In genomic region chr17:28042657-28042720, GRCh38 we compare ENCODE assay signal across 8 cellular contexts. TPM values are rescaled to one million over a fixed set of nuclear protein-coding genes. Genes with fewer than 3 reads are reported as not detected.
DNase-seq lines count a peak whose midpoint lies in the region; ATAC-seq, FAIRE-seq and TF ChIP-seq lines count a peak whose summit lies in the region.

Gene NLK (plus strand): TSS chr17:28042677. CDS start chr17:28042874, 197 bp downstream.

- H3K9me3 ChIP-seq in HUES64 (ENCODE audit: insufficient read depth, low read depth, low read length) (no peaks in the 10 kb centered on the region), astrocyte (ENCODE audit: insufficient read depth, low read depth, low read length) (no peaks in the 10 kb centered on the region), kidney (ENCODE audit: control insufficient read depth in 1 of 2, low read length in 2 of 2) (no peaks in the 10 kb centered on the region), stomach (no peaks in the 10 kb centered on the region)

- no peak for FAIRE-seq in astrocyte (lab: Jason Lieb, UNC)
- no peak for FAIRE-seq in kidney (lab: Jason Lieb, UNC)

- H3K36me3 Mint-ChIP-seq in astrocyte (ENCODE audit: low read depth, unreplicated experiment) = no peaks in the 10 kb centered on the region

- POLR2A ChIA-PET in HEK293T (lab: Yijun Ruan, JAX) = no interaction called here

- peak within 1 kb of the TSS; percentile 54 for H2AFZ ChIP-seq in astrocyte (ENCODE audit: low read depth, low read length)

- H3K4me1 ChIP-seq in HUES64 (ENCODE audit: insufficient read depth, low read length) = peaks cover 41% of the 10 kb centered on the region
- peaks cover 28% of the 10 kb centered on the region for H3K4me1 ChIP-seq in astrocyte (ENCODE audit: insufficient read depth, low read length)
- peaks cover 0 to 9% of the 10 kb centered on the region in 2 donors for H3K4me1 ChIP-seq in kidney (ENCODE audit: control insufficient read depth in 1 of 2, insufficient read depth in 1 of 2, low read depth in 1 of 2, low read length in 2 of 2)
- H3K4me1 ChIP-seq in stomach = peaks cover 27 to 55% (median 42%) of the 10 kb centered on the region in 4 donors

- H3K9me3 Mint-ChIP-seq in astrocyte (ENCODE audit: unreplicated experiment) = no peaks in the 10 kb centered on the region

- peak within 1 kb of the TSS; percentile 34 for H3K27ac Mint-ChIP-seq in astrocyte (ENCODE audit: unreplicated experiment)

- H3K27me3 Mint-ChIP-seq in astrocyte (ENCODE audit: low read depth, unreplicated experiment) = no peaks in the 10 kb centered on the region

- peaks cover 57% of the 10 kb centered on the region for H3K79me2 ChIP-seq in astrocyte (ENCODE audit: insufficient read depth, low read length)

- ATAC-seq in GM21529 (IDR thresholded peaks at IDR 0.05; ENCODE audit: unreplicated experiment) = no peak

- H3K4me3 Mint-ChIP-seq in astrocyte (ENCODE audit: unreplicated experiment) = peak within 1 kb of the TSS; percentile 90

- H3K27me3 ChIP-seq in HUES64 (ENCODE audit: insufficient read depth, low read length) = no peaks in the 10 kb centered on the region
- no peaks in the 10 kb centered on the region for H3K27me3 ChIP-seq in astrocyte (ENCODE audit: insufficient read depth, low read length)
- no peaks in the 10 kb centered on the region for H3K27me3 ChIP-seq in stomach

- DNase-seq in astrocyte (ENCODE audit: low read depth) = no peak
- no peak for DNase-seq in kidney
- DNase-seq in stomach = no peak
- DNase-seq in activated CD4-positive, CD25-positive, alpha-beta regulatory T cell treated with anti-CD3 and anti-CD28 coated beads, Interleukin-2, amount 50 U/mL, for 72 hours = no peak
- no peak for DNase-seq in HEK293T (ENCODE audit: extremely low spot score)
- DNase-seq in stimulated activated CD4-positive, alpha-beta T cell treated with anti-CD3 and anti-CD28 coated beads, Interleukin-1b, Interleukin-23, amount 100 ng/mL, for 48 hours = no peak

- H4K20me1 ChIP-seq in astrocyte (ENCODE audit: insufficient read depth, low read length) = peaks cover 51% of the 10 kb centered on the region

- H3K4me2 ChIP-seq in astrocyte (ENCODE audit: low read length) = peak within 1 kb of the TSS; percentile 92

- CTCF ChIA-PET in HEK293T (lab: Yijun Ruan, JAX) = no interaction called here

- TF ChIP-seq EP300 in stomach (IDR thresholded peaks at IDR 0.05) = no peak

- no peak for TF ChIP-seq POLR2A in stomach (IDR thresholded peaks at IDR 0.05)

- peak within 1 kb of the TSS; percentile 77 for H3K9ac ChIP-seq in HUES64 (ENCODE audit: low read depth, low read length)
- peak within 1 kb of the TSS; percentile 88 for H3K9ac ChIP-seq in astrocyte (ENCODE audit: low read length)
- peak within 1 kb of the TSS; percentile 52 to 53 for H3K9ac ChIP-seq in kidney (ENCODE audit: low read length in 2 of 2)

- H3K4me3 ChIP-seq in HUES64 (ENCODE audit: low read length) (peak within 1 kb of the TSS; percentile 91), astrocyte (ENCODE audit: insufficient read depth, low read depth, low read length) (peak within 1 kb of the TSS; percentile 79), kidney (ENCODE audit: low read length in 2 of 2) (peak within 1 kb of the TSS; percentile 60 to 74), stomach (peak within 1 kb of the TSS; percentile 92 to 99 (median 92))

- H3K27ac ChIP-seq in HUES64 (ENCODE audit: low read depth, low read length) = peak within 1 kb of the TSS; percentile 39; the same call in 1 of the 2 replicates
- H3K27ac ChIP-seq in astrocyte (ENCODE audit: low read depth, low read length) = peak within 1 kb of the TSS; percentile 69
- H3K27ac ChIP-seq in kidney (ENCODE audit: low read depth in 2 of 2, low read length in 2 of 2) = peak within 1 kb of the TSS; percentile 57 to 79
- peak within 1 kb of the TSS; percentile 94 to 97 (median 95) for H3K27ac ChIP-seq in stomach

- H3K36me3 ChIP-seq in HUES64 (ENCODE audit: insufficient read depth, low read length) = peaks cover 19% of the 10 kb centered on the region
- no peaks in the 10 kb centered on the region for H3K36me3 ChIP-seq in astrocyte (ENCODE audit: insufficient read depth, low read length)
- H3K36me3 ChIP-seq in kidney (ENCODE audit: control insufficient read depth in 1 of 2, insufficient read depth in 2 of 2, low read length in 2 of 2) = no peaks in the 10 kb centered on the region
- no peaks in the 10 kb centered on the region for H3K36me3 ChIP-seq in stomach

- TF ChIP-seq CTCF in astrocyte (IDR thresholded peaks at IDR 0.05; ENCODE audit: insufficient read depth, low read depth, low read length) (no peak), kidney (IDR thresholded peaks at IDR 0.05; ENCODE audit: borderline replicate concordance, extremely low read depth, insufficient read depth) (no peak), stomach (IDR thresholded peaks at IDR 0.05) (no peak)

- no CpG with 5 or more reads among the region's 1 CpG for whole genome bisulfite sequencing in HUES64
- 69 to 88% (median 85%) methylated on average over 1 of the region's 1 CpG for WGBS in stomach, 5 donors

- H3K4me1 Mint-ChIP-seq in astrocyte (ENCODE audit: low read depth, unreplicated experiment) = peaks cover 23% of the 10 kb centered on the region

- intact Hi-C loops in kidney (cut with DNase I) (no loop called here), stomach (cut with DNase I; ENCODE audit: low total_unique reads) (no loop called here)

TF ChIP-seq in HEK293T, 16 proteins besides CTCF, POLR2A, EP300 and RAD21:
- no peak for TF ChIP-seq ARNT (IDR thresholded peaks at IDR 0.05)
- no peak for TF ChIP-seq TARDBP (IDR thresholded peaks at IDR 0.05)
- TF ChIP-seq BHLHE40 (IDR thresholded peaks at IDR 0.05; ENCODE audit: borderline replicate concordance) = no peak
- TF ChIP-seq PKNOX1 (IDR thresholded peaks at IDR 0.05) = no peak
- TF ChIP-seq CTBP1 (IDR thresholded peaks at IDR 0.05; ENCODE audit: borderline replicate concordance) = no peak
- no peak for TF ChIP-seq FOXA1 (IDR thresholded peaks at IDR 0.05)
- TF ChIP-seq SUZ12 (IDR thresholded peaks at IDR 0.05) = no peak
- TF ChIP-seq HDGF (IDR thresholded peaks at IDR 0.05; ENCODE audit: borderline replicate concordance) = no peak
- no peak for TF ChIP-seq ZNF384 (IDR thresholded peaks at IDR 0.05)
- no peak for TF ChIP-seq FOXM1 (IDR thresholded peaks at IDR 0.05; ENCODE audit: borderline replicate concordance)
TF ChIP-seq in HEK293T: peak in this region for 0.

RNA-seq across cellular contexts. Expression of gene NLK, which starts in this region (rescaled TPM):
- polyA plus RNA-seq in HUES64 (2013, experiment 1 of 2) = 28.9 TPM
- 26.6 TPM for polyA plus RNA-seq in HUES64 (2013, experiment 2 of 2)
- total RNA-seq in astrocyte (27.9 and 30.6 TPM in 2 replicates), kidney (31.3 TPM), stomach (100 to 1,000 TPM in 1 of 5 donors, 10 to 100 TPM in 3, 1 to 10 TPM in 1; 5.5 to 169 (median 28.4) TPM)
- polyA plus RNA-seq in kidney (ENCODE audit: insufficient read depth, low read depth, low replicate concordance) (20.2 TPM), stomach (1 to 10 TPM; 4.3 to 5.5 (median 5.4) TPM)

Comparison
In these comparisons a context has a peak if more than half of its experiments do, and no peak if none do; other contexts are left out.
1. H3K27ac ChIP-seq: peak in every context shown above with its lines; median percentile 95 in stomach; 69 in astrocyte; 68 in kidney; 39 in HUES64.